Comparison of ENCODE assay signal across 1 cellular context in the genomic region with DNA sequence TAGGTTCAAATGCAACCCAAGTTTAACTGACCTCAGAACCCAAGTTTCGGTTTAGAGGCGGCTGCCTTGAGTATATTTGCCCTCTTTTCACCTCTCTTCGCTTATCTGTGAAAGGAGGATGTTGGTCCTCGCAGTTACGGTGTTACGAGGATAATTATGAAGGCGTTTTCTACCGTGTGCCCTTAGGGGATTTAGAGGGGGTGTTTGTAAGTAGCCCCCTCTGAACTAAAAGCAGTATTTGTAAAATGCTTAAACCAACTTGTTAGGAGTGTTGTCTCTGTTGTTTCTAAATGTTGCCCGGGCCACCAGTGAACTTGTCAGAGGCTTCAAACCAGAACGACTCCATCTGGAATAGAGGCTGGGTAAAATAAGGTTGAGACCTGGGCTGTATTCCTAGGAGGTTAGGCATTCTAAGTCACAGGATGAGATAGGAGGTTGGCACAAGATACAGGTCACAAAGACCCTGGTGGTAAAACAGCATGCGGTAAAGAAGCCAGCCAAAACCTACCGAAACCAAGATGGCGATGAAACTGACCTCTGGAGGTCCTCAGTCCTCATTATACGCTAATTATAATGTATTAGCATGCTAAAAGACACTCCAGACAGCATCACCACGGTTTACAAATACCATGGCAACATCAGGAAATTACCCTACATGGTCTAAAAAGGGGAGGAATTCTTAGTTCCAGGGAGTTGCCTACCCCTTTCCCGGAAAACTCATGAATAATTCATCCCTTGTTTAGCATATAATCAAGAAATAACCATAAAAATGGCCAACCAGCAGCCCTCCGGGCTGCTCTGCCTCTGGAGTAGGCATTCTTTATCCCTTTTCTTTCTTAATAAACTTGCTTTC.
TF ChIP-seq lines count a peak whose summit lies in the region.

No MANE protein-coding gene starts in this region.

TF ChIP-seq in GM23338, 12 proteins besides CTCF, POLR2A, EP300 and RAD21 (continued from another document):
- TF ChIP-seq, protein P1, sequence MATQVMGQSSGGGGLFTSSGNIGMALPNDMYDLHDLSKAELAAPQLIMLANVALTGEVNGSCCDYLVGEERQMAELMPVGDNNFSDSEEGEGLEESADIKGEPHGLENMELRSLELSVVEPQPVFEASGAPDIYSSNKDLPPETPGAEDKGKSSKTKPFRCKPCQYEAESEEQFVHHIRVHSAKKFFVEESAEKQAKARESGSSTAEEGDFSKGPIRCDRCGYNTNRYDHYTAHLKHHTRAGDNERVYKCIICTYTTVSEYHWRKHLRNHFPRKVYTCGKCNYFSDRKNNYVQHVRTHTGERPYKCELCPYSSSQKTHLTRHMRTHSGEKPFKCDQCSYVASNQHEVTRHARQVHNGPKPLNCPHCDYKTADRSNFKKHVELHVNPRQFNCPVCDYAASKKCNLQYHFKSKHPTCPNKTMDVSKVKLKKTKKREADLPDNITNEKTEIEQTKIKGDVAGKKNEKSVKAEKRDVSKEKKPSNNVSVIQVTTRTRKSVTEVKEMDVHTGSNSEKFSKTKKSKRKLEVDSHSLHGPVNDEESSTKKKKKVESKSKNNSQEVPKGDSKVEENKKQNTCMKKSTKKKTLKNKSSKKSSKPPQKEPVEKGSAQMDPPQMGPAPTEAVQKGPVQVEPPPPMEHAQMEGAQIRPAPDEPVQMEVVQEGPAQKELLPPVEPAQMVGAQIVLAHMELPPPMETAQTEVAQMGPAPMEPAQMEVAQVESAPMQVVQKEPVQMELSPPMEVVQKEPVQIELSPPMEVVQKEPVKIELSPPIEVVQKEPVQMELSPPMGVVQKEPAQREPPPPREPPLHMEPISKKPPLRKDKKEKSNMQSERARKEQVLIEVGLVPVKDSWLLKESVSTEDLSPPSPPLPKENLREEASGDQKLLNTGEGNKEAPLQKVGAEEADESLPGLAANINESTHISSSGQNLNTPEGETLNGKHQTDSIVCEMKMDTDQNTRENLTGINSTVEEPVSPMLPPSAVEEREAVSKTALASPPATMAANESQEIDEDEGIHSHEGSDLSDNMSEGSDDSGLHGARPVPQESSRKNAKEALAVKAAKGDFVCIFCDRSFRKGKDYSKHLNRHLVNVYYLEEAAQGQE (IDR thresholded peaks at IDR 0.05; ENCODE audit: unreplicated experiment): no peak
- TF ChIP-seq EZH2 (IDR thresholded peaks at IDR 0.05; ENCODE audit: low read depth, unreplicated experiment) (no peak), JUNB (IDR thresholded peaks at IDR 0.05; ENCODE audit: unreplicated experiment) (no peak), CREB1 (CRISPR knock-in tag; IDR thresholded peaks at IDR 0.05; ENCODE audit: low read depth) (no peak)
- TF ChIP-seq, protein P2, sequence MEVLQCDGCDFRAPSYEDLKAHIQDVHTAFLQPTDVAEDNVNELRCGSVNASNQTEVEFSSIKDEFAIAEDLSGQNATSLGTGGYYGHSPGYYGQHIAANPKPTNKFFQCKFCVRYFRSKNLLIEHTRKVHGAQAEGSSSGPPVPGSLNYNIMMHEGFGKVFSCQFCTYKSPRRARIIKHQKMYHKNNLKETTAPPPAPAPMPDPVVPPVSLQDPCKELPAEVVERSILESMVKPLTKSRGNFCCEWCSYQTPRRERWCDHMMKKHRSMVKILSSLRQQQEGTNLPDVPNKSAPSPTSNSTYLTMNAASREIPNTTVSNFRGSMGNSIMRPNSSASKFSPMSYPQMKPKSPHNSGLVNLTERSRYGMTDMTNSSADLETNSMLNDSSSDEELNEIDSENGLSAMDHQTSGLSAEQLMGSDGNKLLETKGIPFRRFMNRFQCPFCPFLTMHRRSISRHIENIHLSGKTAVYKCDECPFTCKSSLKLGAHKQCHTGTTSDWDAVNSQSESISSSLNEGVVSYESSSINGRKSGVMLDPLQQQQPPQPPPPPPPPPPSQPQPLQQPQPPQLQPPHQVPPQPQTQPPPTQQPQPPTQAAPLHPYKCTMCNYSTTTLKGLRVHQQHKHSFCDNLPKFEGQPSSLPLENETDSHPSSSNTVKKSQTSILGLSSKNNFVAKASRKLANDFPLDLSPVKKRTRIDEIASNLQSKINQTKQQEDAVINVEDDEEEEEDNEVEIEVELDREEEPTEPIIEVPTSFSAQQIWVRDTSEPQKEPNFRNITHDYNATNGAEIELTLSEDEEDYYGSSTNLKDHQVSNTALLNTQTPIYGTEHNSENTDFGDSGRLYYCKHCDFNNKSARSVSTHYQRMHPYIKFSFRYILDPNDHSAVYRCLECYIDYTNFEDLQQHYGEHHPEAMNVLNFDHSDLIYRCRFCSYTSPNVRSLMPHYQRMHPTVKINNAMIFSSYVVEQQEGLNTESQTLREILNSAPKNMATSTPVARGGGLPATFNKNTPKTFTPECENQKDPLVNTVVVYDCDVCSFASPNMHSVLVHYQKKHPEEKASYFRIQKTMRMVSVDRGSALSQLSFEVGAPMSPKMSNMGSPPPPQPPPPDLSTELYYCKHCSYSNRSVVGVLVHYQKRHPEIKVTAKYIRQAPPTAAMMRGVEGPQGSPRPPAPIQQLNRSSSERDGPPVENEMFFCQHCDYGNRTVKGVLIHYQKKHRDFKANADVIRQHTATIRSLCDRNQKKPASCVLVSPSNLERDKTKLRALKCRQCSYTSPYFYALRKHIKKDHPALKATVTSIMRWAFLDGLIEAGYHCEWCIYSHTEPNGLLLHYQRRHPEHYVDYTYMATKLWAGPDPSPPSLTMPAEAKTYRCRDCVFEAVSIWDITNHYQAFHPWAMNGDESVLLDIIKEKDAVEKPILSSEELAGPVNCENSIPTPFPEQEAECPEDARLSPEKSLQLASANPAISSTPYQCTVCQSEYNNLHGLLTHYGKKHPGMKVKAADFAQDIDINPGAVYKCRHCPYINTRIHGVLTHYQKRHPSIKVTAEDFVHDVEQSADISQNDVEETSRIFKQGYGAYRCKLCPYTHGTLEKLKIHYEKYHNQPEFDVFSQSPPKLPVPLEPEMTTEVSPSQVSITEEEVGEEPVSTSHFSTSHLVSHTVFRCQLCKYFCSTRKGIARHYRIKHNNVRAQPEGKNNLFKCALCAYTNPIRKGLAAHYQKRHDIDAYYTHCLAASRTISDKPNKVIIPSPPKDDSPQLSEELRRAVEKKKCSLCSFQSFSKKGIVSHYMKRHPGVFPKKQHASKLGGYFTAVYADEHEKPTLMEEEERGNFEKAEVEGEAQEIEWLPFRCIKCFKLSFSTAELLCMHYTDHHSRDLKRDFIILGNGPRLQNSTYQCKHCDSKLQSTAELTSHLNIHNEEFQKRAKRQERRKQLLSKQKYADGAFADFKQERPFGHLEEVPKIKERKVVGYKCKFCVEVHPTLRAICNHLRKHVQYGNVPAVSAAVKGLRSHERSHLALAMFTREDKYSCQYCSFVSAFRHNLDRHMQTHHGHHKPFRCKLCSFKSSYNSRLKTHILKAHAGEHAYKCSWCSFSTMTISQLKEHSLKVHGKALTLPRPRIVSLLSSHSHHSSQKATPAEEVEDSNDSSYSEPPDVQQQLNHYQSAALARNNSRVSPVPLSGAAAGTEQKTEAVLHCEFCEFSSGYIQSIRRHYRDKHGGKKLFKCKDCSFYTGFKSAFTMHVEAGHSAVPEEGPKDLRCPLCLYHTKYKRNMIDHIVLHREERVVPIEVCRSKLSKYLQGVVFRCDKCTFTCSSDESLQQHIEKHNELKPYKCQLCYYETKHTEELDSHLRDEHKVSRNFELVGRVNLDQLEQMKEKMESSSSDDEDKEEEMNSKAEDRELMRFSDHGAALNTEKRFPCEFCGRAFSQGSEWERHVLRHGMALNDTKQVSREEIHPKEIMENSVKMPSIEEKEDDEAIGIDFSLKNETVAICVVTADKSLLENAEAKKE (CRISPR knock-in tag; IDR thresholded peaks at IDR 0.05): no peak
